8 cellular contexts compared by ENCODE assay signal in the genomic region with DNA sequence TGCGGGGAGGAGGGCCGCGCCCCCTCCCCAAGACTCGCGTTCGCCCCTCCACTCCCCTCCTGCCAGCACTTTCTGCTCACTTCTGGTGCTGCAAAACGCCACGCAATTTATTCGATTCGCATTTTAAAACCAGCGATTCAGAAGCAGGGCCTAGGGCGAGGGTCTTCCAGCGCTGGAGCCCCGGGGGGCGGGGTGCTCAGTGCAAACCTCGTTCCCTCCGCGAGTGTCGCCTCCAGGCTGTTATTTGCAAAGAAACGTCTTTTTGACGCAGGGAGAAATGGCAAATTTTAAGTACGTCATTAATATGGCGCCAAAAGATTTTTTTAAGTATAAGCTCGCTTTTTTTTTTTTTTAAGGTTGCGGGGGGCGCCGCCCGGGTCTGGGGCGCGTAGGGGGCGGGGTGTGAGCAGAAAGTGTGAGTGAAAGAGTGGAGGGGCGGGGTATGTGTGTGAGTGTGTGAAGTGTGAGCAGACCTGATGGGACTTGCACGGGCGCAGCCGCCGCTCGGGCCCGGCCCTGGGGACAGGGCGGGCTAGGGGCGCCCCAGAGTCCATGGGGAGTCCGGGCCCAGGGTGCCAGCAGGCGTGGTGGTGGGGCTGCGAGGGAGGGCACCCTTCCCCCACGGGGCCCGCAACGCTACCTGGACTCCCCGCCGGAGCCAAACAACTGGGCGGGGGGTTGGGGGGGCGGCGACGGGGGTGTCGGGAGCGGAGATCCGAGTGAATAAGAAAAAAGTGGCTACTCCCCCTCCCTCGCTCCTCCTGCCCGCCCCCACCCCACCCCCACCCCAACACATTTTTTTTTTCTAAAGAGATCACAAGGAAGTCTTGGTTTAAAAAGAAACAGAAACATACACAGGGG. TPM values are rescaled to one million over a fixed set of nuclear protein-coding genes. Genes with fewer than 3 reads are reported as not detected.
DNase-seq lines count a peak whose midpoint lies in the region; ATAC-seq, FAIRE-seq and TF ChIP-seq lines count a peak whose summit lies in the region.

A gene (plus strand): TSS at position 845 of the 861 bp plus-strand sequence. CDS start 10,188 bp downstream, outside the sequence.

- peak within 1 kb of the TSS; percentile 98 for H3K4me2 ChIP-seq in DND-41 (ENCODE audit: insufficient read depth, low read length)

- H3K27me3 Mint-ChIP-seq in immature natural killer cell (ENCODE audit: low read depth in 3 of 3), result peaks cover 16 to 28% (median 16%) of the 10 kb centered on the region in 3 donors

- H3K9me3 Mint-ChIP-seq in immature natural killer cell, result no peaks in the 10 kb centered on the region

- peak in 1 of 3 donors; percentile 33 for TF ChIP-seq POLR2A in spleen (IDR thresholded peaks at IDR 0.05)

- no peak for FAIRE-seq in bronchial epithelial cell (lab: Jason Lieb, UNC)

- peak; percentile 27 for TF ChIP-seq CTCF in DND-41 (IDR thresholded peaks at IDR 0.05; ENCODE audit: borderline replicate concordance, extremely low read depth, low read length, poor library complexity, severe bottlenecking)
- TF ChIP-seq CTCF in bronchial epithelial cell (IDR thresholded peaks at IDR 0.05; ENCODE audit: insufficient read depth, low read length, severe bottlenecking), result peak; percentile 26
- TF ChIP-seq CTCF in spleen (IDR thresholded peaks at IDR 0.05 in 8 of 11, conservative IDR thresholded peaks at IDR 0.05 in 3 of 11), result peak in 2 of 11 experiments; percentile 2 to 13

- H3K9me3 ChIP-seq in DND-41 (ENCODE audit: insufficient read depth, low read length, severe bottlenecking) (no peaks in the 10 kb centered on the region), spleen (no peaks in the 10 kb centered on the region)

- peak within 1 kb of the TSS; percentile 96 to 99 (median 98) for H3K4me3 Mint-ChIP-seq in immature natural killer cell

- peak within 1 kb of the TSS; percentile 97 to 99 (median 98) for H3K27ac Mint-ChIP-seq in immature natural killer cell

- H3K27ac ChIP-seq in DND-41 (ENCODE audit: low read length) (peak within 1 kb of the TSS; percentile 94), spleen (peak within 1 kb of the TSS; percentile 96 to 100 (median 98))

- DNase-seq in DND-41 (peak; percentile 86), GOT3 (lab: John Stamatoyannopoulos, UW) (peak; percentile 51), NCI-H1105 treated with DMSO at 0.1 percent for 48 hours (lab: John Stamatoyannopoulos, UW) (peak; percentile 39), bronchial epithelial cell (ENCODE audit: low read depth) (peak; percentile 50), immature natural killer cell (peak; percentile 91 to 95 (median 92)), spleen (peak; percentile 96)
- peak; percentile 47 to 77 (median 68) for DNase-seq in activated CD4-positive, CD25-positive, alpha-beta regulatory T cell (lab: John Stamatoyannopoulos, UW)

- peaks cover 12% of the 10 kb centered on the region for H3K36me3 ChIP-seq in DND-41 (ENCODE audit: insufficient read depth, low read length)
- H3K36me3 ChIP-seq in bronchial epithelial cell (ENCODE audit: control insufficient read depth, insufficient read depth, low read length), result no peaks in the 10 kb centered on the region
- no peaks in the 10 kb centered on the region for H3K36me3 ChIP-seq in spleen

- ATAC-seq in DND-41 (ENCODE audit: insufficient read depth, low read depth) (peak; percentile 43), GM21423 (IDR thresholded peaks at IDR 0.05; ENCODE audit: unreplicated experiment) (no peak)

- H3K9ac ChIP-seq in DND-41 (ENCODE audit: low read depth, low read length), result peak within 1 kb of the TSS; percentile 91

- H3K4me1 ChIP-seq in DND-41 (ENCODE audit: insufficient read depth, low read length), result peaks cover 34% of the 10 kb centered on the region
- peaks cover 23 to 57% (median 35%) of the 10 kb centered on the region in 6 donors for H3K4me1 ChIP-seq in spleen

- 0 to 2% (median 1%) methylated on average over 53 to 57 of the region's 57 CpGs for WGBS in spleen, 5 donors

- H2AFZ ChIP-seq in DND-41 (ENCODE audit: low read depth, low read length), result peak within 1 kb of the TSS; percentile 89

- peaks cover 48% of the 10 kb centered on the region for H3K79me2 ChIP-seq in DND-41 (ENCODE audit: insufficient read depth, low read length)

- peak within 1 kb of the TSS; percentile 92 to 94 for H3K4me3 ChIP-seq in DND-41 (ENCODE audit: low read depth in 1 of 2, low read length in 2 of 2)
- H3K4me3 ChIP-seq in bronchial epithelial cell (ENCODE audit: low read depth, low read length), result peak within 1 kb of the TSS; percentile 82
- peak within 1 kb of the TSS; percentile 75 to 100 (median 100) for H3K4me3 ChIP-seq in spleen

- H3K27me3 ChIP-seq in DND-41 (ENCODE audit: insufficient read depth, low read length, poor library complexity), result peaks cover 8% of the 10 kb centered on the region
- H3K27me3 ChIP-seq in bronchial epithelial cell (ENCODE audit: control insufficient read depth, insufficient read depth, low read length), result no peaks in the 10 kb centered on the region
- no peaks in the 10 kb centered on the region for H3K27me3 ChIP-seq in spleen (replicated peaks in 1 of 7)

- H3K36me3 Mint-ChIP-seq in immature natural killer cell, result no peaks in the 10 kb centered on the region

- H3K4me1 Mint-ChIP-seq in immature natural killer cell, result peaks cover 36 to 37% of the 10 kb centered on the region in 2 donors

- peaks cover 28% of the 10 kb centered on the region for H4K20me1 ChIP-seq in DND-41 (ENCODE audit: insufficient read depth, low read length)

- intact Hi-C loops in spleen (cut with DNase I; ENCODE audit: low total_unique reads), result loop anchor here (5.0 to 10.0 kb wide), 2 partner anchors 50 to 58 kb away; no protein-coding TSS in a partner anchor

RNA-seq across cellular contexts. Expression of the gene that starts here (rescaled TPM):
- total RNA-seq in bronchial epithelial cell (12.8 and 17.1 TPM in 2 replicates), spleen (100 to 1,000 TPM in 3 of 7 donors, 10 to 100 TPM in 4; 85.9 to 131 (median 95.9) TPM)
- polyA plus RNA-seq in immature natural killer cell (10 to 100 TPM; 10.1 to 48.9 (median 23.0) TPM), spleen (10 to 100 TPM; 12.3 to 30.8 (median 14.8) TPM)

Comparison
In these comparisons a context has a peak if more than half of its experiments do, and no peak if none do; other contexts are left out.
1. DNase-seq: peak in every context shown above with its lines; median percentile 96 in spleen; 92 in immature natural killer cell; 86 in DND-41; 68 in activated CD4-positive, CD25-positive, alpha-beta regulatory T cell; 51 in GOT3; 50 in bronchial epithelial cell; 39 in NCI-H1105 treated with DMSO at 0.1 percent for 48 hours.